Comparison of ENCODE assay signal across 1 cellular context in the genomic region with DNA sequence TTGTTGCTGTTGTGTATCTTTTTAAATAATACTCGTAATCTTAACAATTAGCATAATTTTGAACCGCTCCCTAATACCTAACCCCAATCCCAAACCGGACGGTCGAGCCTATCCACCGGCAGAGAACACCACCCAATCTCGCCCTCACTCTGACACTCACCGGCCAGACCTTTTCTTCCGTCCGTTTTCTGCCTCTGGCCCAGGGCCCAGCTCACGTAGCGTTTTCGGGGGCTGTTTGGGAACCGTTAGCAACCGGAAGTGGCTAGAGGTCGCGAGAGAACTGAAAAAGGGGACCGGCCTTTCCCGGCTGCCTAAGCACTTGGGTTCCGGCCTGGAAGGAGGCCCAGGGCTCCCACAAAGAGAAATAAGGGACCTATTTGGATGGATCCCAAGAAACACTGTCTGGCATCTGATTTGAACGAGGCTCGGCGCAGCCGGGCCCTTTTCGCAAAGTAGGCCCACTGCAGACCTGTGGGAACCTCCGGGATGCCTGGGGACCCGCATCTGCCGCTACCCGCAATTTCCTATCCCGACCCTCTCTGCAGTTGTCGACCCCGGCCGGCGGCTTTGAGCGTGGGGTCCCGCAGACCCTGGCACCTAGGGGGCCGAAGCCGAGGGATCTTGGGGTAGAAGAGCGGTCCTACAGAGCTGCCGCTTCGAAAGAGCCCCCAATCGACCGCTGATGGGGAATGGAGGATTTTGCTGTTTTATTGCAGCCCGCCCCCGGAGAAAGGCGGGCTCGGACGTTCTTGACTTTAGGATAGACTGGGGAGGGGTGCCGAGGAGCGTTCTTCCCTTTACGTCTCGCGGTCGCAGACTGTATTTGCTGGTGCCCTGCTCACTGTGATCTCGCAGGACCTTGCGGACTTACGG.
A peak's percentile ranks its signal among the peaks of the same experiment; 100 is the strongest.
TF ChIP-seq lines count a peak whose summit lies in the region.

No MANE protein-coding gene starts in this region.

TF ChIP-seq in HepG2, 621 proteins besides CTCF, POLR2A, EP300 and RAD21 (continued from another document and continues in another):
- TF ChIP-seq, protein P1, sequence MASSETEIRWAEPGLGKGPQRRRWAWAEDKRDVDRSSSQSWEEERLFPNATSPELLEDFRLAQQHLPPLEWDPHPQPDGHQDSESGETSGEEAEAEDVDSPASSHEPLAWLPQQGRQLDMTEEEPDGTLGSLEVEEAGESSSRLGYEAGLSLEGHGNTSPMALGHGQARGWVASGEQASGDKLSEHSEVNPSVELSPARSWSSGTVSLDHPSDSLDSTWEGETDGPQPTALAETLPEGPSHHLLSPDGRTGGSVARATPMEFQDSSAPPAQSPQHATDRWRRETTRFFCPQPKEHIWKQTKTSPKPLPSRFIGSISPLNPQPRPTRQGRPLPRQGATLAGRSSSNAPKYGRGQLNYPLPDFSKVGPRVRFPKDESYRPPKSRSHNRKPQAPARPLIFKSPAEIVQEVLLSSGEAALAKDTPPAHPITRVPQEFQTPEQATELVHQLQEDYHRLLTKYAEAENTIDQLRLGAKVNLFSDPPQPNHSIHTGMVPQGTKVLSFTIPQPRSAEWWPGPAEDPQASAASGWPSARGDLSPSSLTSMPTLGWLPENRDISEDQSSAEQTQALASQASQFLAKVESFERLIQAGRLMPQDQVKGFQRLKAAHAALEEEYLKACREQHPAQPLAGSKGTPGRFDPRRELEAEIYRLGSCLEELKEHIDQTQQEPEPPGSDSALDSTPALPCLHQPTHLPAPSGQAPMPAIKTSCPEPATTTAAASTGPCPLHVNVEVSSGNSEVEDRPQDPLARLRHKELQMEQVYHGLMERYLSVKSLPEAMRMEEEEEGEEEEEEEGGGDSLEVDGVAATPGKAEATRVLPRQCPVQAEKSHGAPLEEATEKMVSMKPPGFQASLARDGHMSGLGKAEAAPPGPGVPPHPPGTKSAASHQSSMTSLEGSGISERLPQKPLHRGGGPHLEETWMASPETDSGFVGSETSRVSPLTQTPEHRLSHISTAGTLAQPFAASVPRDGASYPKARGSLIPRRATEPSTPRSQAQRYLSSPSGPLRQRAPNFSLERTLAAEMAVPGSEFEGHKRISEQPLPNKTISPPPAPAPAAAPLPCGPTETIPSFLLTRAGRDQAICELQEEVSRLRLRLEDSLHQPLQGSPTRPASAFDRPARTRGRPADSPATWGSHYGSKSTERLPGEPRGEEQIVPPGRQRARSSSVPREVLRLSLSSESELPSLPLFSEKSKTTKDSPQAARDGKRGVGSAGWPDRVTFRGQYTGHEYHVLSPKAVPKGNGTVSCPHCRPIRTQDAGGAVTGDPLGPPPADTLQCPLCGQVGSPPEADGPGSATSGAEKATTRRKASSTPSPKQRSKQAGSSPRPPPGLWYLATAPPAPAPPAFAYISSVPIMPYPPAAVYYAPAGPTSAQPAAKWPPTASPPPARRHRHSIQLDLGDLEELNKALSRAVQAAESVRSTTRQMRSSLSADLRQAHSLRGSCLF (CRISPR knock-in tag; IDR thresholded peaks at IDR 0.05; ENCODE audit: borderline replicate concordance), result 0 out of 2 replicates have a peak, but pooled peaks have one; percentile 78
- TF ChIP-seq SP4 (CRISPR knock-in tag; IDR thresholded peaks at IDR 0.05) (peak; percentile 71), ESRRA (CRISPR knock-in tag; IDR thresholded peaks at IDR 0.05; ENCODE audit: low read depth) (peak; percentile 80; the same call in 1 of the 2 replicates), ASH2L (IDR thresholded peaks at IDR 0.05; ENCODE audit: insufficient read length, low read depth, low read length) (peak; percentile 100), ZNF616 (CRISPR knock-in tag; IDR thresholded peaks at IDR 0.05; ENCODE audit: low read depth) (peak; percentile 82), EZH2 (conservative IDR thresholded peaks at IDR 0.05; ENCODE audit: low read depth, low read length) (no peak), MBNL3 (CRISPR knock-in tag; conservative IDR thresholded peaks at IDR 0.05) (no peak), ZNF788 (CRISPR knock-in tag; IDR thresholded peaks at IDR 0.05; ENCODE audit: borderline replicate concordance) (peak; percentile 92; the same call in 1 of the 2 replicates), PHB2 (IDR thresholded peaks at IDR 0.05; ENCODE audit: partially characterized antibody) (no peak), TCF7 (IDR thresholded peaks at IDR 0.05; ENCODE audit: low read depth) (peak; percentile 19; the same call in 1 of the 2 replicates), ZFP90 (CRISPR knock-in tag; IDR thresholded peaks at IDR 0.05; ENCODE audit: borderline replicate concordance) (peak; percentile 90; the same call in 1 of the 2 replicates), SP1 (IDR thresholded peaks at IDR 0.05) (no peak), SP1 (CRISPR knock-in tag; IDR thresholded peaks at IDR 0.05) (peak; percentile 54; the same call in 1 of the 2 replicates), PRMT3 (CRISPR knock-in tag; IDR thresholded peaks at IDR 0.05; ENCODE audit: borderline replicate concordance, low read depth) (peak; percentile 87; the same call in 1 of the 2 replicates), ZNF331 (CRISPR knock-in tag; IDR thresholded peaks at IDR 0.05) (peak; percentile 97), ZNF747 (CRISPR knock-in tag; IDR thresholded peaks at IDR 0.05; ENCODE audit: borderline replicate concordance) (peak; percentile 98), ZNF589 (CRISPR knock-in tag; conservative IDR thresholded peaks at IDR 0.05) (0 out of 2 replicates have a peak, but pooled peaks have one; percentile 70), ZNF143 (CRISPR knock-in tag; IDR thresholded peaks at IDR 0.05) (peak; percentile 75), ZNF451 (CRISPR knock-in tag; IDR thresholded peaks at IDR 0.05) (peak; percentile 70; the same call in 1 of the 2 replicates), ZNF678 (CRISPR knock-in tag; IDR thresholded peaks at IDR 0.05) (peak; percentile 79; the same call in 1 of the 2 replicates), HMG20A (CRISPR knock-in tag; IDR thresholded peaks at IDR 0.05; ENCODE audit: borderline replicate concordance) (no peak), RARG (CRISPR knock-in tag; IDR thresholded peaks at IDR 0.05; ENCODE audit: low read depth) (0 out of 2 replicates have a peak, but pooled peaks have one; percentile 41), ATF1 (CRISPR knock-in tag; IDR thresholded peaks at IDR 0.05) (peak; percentile 80), ZNF230 (CRISPR knock-in tag; IDR thresholded peaks at IDR 0.05) (no peak), ZNF121 (CRISPR knock-in tag; IDR thresholded peaks at IDR 0.05) (peak; percentile 66), YEATS2 (CRISPR knock-in tag; IDR thresholded peaks at IDR 0.05; ENCODE audit: borderline replicate concordance) (peak; percentile 97)
- TF ChIP-seq, protein P2, sequence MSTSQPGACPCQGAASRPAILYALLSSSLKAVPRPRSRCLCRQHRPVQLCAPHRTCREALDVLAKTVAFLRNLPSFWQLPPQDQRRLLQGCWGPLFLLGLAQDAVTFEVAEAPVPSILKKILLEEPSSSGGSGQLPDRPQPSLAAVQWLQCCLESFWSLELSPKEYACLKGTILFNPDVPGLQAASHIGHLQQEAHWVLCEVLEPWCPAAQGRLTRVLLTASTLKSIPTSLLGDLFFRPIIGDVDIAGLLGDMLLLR (CRISPR knock-in tag; IDR thresholded peaks at IDR 0.05), result peak; percentile 63; the same call in 1 of the 2 replicates
- TF ChIP-seq, protein P3, sequence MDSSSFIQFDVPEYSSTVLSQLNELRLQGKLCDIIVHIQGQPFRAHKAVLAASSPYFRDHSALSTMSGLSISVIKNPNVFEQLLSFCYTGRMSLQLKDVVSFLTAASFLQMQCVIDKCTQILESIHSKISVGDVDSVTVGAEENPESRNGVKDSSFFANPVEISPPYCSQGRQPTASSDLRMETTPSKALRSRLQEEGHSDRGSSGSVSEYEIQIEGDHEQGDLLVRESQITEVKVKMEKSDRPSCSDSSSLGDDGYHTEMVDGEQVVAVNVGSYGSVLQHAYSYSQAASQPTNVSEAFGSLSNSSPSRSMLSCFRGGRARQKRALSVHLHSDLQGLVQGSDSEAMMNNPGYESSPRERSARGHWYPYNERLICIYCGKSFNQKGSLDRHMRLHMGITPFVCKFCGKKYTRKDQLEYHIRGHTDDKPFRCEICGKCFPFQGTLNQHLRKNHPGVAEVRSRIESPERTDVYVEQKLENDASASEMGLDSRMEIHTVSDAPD (CRISPR knock-in tag; IDR thresholded peaks at IDR 0.05), result peak; percentile 84; the same call in 1 of the 2 replicates
- TF ChIP-seq, protein P4, sequence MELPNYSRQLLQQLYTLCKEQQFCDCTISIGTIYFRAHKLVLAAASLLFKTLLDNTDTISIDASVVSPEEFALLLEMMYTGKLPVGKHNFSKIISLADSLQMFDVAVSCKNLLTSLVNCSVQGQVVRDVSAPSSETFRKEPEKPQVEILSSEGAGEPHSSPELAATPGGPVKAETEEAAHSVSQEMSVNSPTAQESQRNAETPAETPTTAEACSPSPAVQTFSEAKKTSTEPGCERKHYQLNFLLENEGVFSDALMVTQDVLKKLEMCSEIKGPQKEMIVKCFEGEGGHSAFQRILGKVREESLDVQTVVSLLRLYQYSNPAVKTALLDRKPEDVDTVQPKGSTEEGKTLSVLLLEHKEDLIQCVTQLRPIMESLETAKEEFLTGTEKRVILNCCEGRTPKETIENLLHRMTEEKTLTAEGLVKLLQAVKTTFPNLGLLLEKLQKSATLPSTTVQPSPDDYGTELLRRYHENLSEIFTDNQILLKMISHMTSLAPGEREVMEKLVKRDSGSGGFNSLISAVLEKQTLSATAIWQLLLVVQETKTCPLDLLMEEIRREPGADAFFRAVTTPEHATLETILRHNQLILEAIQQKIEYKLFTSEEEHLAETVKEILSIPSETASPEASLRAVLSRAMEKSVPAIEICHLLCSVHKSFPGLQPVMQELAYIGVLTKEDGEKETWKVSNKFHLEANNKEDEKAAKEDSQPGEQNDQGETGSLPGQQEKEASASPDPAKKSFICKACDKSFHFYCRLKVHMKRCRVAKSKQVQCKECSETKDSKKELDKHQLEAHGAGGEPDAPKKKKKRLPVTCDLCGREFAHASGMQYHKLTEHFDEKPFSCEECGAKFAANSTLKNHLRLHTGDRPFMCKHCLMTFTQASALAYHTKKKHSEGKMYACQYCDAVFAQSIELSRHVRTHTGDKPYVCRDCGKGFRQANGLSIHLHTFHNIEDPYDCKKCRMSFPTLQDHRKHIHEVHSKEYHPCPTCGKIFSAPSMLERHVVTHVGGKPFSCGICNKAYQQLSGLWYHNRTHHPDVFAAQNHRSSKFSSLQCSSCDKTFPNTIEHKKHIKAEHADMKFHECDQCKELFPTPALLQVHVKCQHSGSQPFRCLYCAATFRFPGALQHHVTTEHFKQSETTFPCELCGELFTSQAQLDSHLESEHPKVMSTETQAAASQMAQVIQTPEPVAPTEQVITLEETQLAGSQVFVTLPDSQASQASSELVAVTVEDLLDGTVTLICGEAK (IDR thresholded peaks at IDR 0.05), result peak; percentile 94
- TF ChIP-seq, protein P4 (CRISPR knock-in tag; IDR thresholded peaks at IDR 0.05), result peak; percentile 89; the same call in 1 of the 2 replicates
- TF ChIP-seq, protein P5, sequence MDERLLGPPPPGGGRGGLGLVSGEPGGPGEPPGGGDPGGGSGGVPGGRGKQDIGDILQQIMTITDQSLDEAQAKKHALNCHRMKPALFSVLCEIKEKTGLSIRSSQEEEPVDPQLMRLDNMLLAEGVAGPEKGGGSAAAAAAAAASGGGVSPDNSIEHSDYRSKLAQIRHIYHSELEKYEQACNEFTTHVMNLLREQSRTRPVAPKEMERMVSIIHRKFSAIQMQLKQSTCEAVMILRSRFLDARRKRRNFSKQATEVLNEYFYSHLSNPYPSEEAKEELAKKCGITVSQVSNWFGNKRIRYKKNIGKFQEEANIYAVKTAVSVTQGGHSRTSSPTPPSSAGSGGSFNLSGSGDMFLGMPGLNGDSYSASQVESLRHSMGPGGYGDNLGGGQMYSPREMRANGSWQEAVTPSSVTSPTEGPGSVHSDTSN (CRISPR knock-in tag; IDR thresholded peaks at IDR 0.05), result no peak
- TF ChIP-seq, protein P6, sequence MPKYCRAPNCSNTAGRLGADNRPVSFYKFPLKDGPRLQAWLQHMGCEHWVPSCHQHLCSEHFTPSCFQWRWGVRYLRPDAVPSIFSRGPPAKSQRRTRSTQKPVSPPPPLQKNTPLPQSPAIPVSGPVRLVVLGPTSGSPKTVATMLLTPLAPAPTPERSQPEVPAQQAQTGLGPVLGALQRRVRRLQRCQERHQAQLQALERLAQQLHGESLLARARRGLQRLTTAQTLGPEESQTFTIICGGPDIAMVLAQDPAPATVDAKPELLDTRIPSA (CRISPR knock-in tag; IDR thresholded peaks at IDR 0.05; ENCODE audit: borderline replicate concordance), result no peak
- TF ChIP-seq, protein P7, sequence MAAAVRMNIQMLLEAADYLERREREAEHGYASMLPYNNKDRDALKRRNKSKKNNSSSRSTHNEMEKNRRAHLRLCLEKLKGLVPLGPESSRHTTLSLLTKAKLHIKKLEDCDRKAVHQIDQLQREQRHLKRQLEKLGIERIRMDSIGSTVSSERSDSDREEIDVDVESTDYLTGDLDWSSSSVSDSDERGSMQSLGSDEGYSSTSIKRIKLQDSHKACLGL (CRISPR knock-in tag; IDR thresholded peaks at IDR 0.05), result peak; percentile 80
